Comparison of ENCODE assay signal across 15 cellular contexts in genomic region chr1:204514841-204515240, GRCh38. TPM values are rescaled to one million over a fixed set of nuclear protein-coding genes. Genes with fewer than 3 reads are reported as not detected.
DNase-seq lines count a peak whose midpoint lies in the region; ATAC-seq, FAIRE-seq and TF ChIP-seq lines count a peak whose summit lies in the region.
"Had no signal": no experiment of that assay in that cellular context is flagged by ENCODE, and none has a peak within 500 bp of the region (broad histone marks: within the 10 kb centered on the region; RNA-seq: fewer than 3 reads in every experiment).

No MANE protein-coding gene starts in this region.

- H3K9me1 ChIP-seq in K562 (ENCODE audit: control insufficient read depth, insufficient read depth, low read length): peaks cover 3% of the 10 kb centered on the region

- H3K4me1 ChIP-seq in K562 (replicated peaks in 1 of 2; ENCODE audit: control insufficient read depth in 2 of 2, insufficient read depth in 2 of 2, low read length in 2 of 2): peaks cover 25 to 31% of the 10 kb centered on the region in 2 experiments; a peak in 4 of 5 replicates
- H3K4me1 ChIP-seq: parathyroid adenoma had no signal

- intact Hi-C loops in activated naive CD4-positive, alpha-beta T cell treated with anti-CD3 and anti-CD28 coated beads for 36 hours (cut with micrococcal nuclease): loop anchor here (10.0 kb wide), 4 partner anchors 610 to 1700 kb away; partner anchors contain the start of genes PCAT6 and RBBP5
- intact Hi-C loops in K562 (cut with micrococcal nuclease): no loop called here

- no peaks in the 10 kb centered on the region for H3K9me3 Mint-ChIP-seq in activated naive CD4-positive, alpha-beta T cell treated with anti-CD3 and anti-CD28 coated beads for 36 hours
- H3K9me3 Mint-ChIP-seq in stimulated activated naive B cell treated with anti-CD40 and anti-IgM and Interleukin-4, amounts not matched to agents 10 μg/mL and 1 μg/mL and 100 μg/mL, for 72 hours: peaks cover 0 to 2% of the 10 kb centered on the region in 2 donors
- H3K9me3 Mint-ChIP-seq: HFFc6 had no signal

- no peak for TF ChIP-seq EP300 in K562 (IDR thresholded peaks at IDR 0.05; ENCODE audit: low read length)

- FAIRE-seq in K562 (lab: Jason Lieb, UNC): no peak
- no peak for FAIRE-seq in D721Med (lab: Jason Lieb, UNC)
- FAIRE-seq: GM12891, islet of Langerhans had no signal

- no peaks in the 10 kb centered on the region for H3K27me3 ChIP-seq in K562 (ENCODE audit: control insufficient read depth in 2 of 2, insufficient read depth in 2 of 2, low read length in 2 of 2)

- TF ChIP-seq POLR2A in K562 (conservative IDR thresholded peaks at IDR 0.05): no peak

- no peak overlapping the region for H3K4me2 ChIP-seq in K562 (ENCODE audit: insufficient read depth, low read length)
- H3K4me2 ChIP-seq: smooth muscle cell had no signal

- H3K9ac ChIP-seq in K562 (ENCODE audit: insufficient read depth in 1 of 2, low read depth in 2 of 2, low read length in 2 of 2): peak overlapping the region in 1 of 2 experiments; percentile 95; a peak in 3 of 4 replicates
- H3K9ac ChIP-seq: parathyroid adenoma had no signal

- in situ Hi-C loops in K562 (cut with MboI): no loop called here

- no peak for TF ChIP-seq RAD21 in K562 (CRISPR knock-in tag; conservative IDR thresholded peaks at IDR 0.05 in 1 of 2, IDR thresholded peaks at IDR 0.05 in 1 of 2)

- no peaks in the 10 kb centered on the region for H3K9me3 ChIP-seq in K562 (replicated peaks; ENCODE audit: control insufficient read depth, insufficient read depth, low read depth, low read length)

- WGBS in K562 (ENCODE audit: insufficient coverage, low coverage, missing lambda C conversion rate): 61% methylated on average over 2 of the region's 2 CpGs

- no peak overlapping the region for H3K4me3 ChIP-seq in K562
- H3K4me3 ChIP-seq: smooth muscle cell had no signal

- POLR2A ChIA-PET in K562 (lab: Yijun Ruan, JAX): interaction anchor here (0.6 to 5.7 kb wide), 8 partner anchors 8 to 249 kb away, joined by 3 to 106 read pairs (median 6); partner anchors contain the start of gene PPP1R15B

- CTCF ChIA-PET in activated naive CD4-positive, alpha-beta T cell treated with anti-CD3 and anti-CD28 coated beads for 36 hours (lab: Charles Lee): interaction anchor here (0.6 to 2.5 kb wide), 8 partner anchors 12 to 292 kb away, joined by 3 to 8 read pairs (median 4); no protein-coding TSS in a partner anchor
- CTCF ChIA-PET in K562 (lab: Yijun Ruan, JAX; ENCODE audit: low intra/inter-chr PET ratio): no interaction called here

- H3K36me3 ChIP-seq in K562 (ENCODE audit: control insufficient read depth, insufficient read depth, low read length): peaks cover 25% of the 10 kb centered on the region

- H3K27ac Mint-ChIP-seq in activated naive CD4-positive, alpha-beta T cell treated with anti-CD3 and anti-CD28 coated beads for 36 hours: peak overlapping the region; percentile 72
- peak overlapping the region; percentile 87 for H3K27ac Mint-ChIP-seq in stimulated activated naive B cell treated with anti-CD40 and anti-IgM and Interleukin-4, amounts not matched to agents 10 μg/mL and 1 μg/mL and 100 μg/mL, for 72 hours
- H3K27ac Mint-ChIP-seq: HFFc6 had no signal

- no peak for DNase-seq in activated naive CD4-positive, alpha-beta T cell treated with anti-CD3 and anti-CD28 coated beads for 36 hours
- no peak for DNase-seq in activated naive CD4-positive, alpha-beta T cell treated with Interleukin-2 at 50 U/mL for 16 hours
- peak; percentile 64 for DNase-seq in NAMALWA (ENCODE audit: low spot score)
- no peak for DNase-seq in K562 (ENCODE audit: extremely low read depth in 1 of 4, low spot score in 3 of 4)
- no peak for DNase-seq in stimulated activated naive B cell treated with anti-CD40 and anti-IgM and Interleukin-4, amounts not matched to agents 10 μg/mL and 1 μg/mL and 100 μg/mL, for 72 hours
- no peak for DNase-seq in D721Med (ENCODE audit: insufficient read length, low spot score)
- DNase-seq: HFFc6, NCI-H2029 treated with DMSO at 0.1 percent for 48 hours, NCI-H748 treated with DMSO at 0.1 percent for 48 hours had no signal

- no TSS peak for BruUV-seq in K562 (replicated peaks; lab: Mats Ljungman, UMichigan)

- peaks cover 36% of the 10 kb centered on the region for H3K79me2 ChIP-seq in K562 (ENCODE audit: control insufficient read depth, insufficient read depth, low read length)

- ATAC-seq in K562 (no peak), SK-N-SH treated with all-trans-retinoic acid at 6 μM for 48 hours (no peak), HG03342 (IDR thresholded peaks at IDR 0.05; ENCODE audit: unreplicated experiment) (no peak)
- no peak for ATAC-seq in stimulated activated naive B cell treated with anti-CD40 and anti-IgM and Interleukin-4, amounts not matched to agents 10 μg/mL and 1 μg/mL and 100 μg/mL, for 72 hours (replicated peaks)

- peaks cover 8% of the 10 kb centered on the region; the same call in 1 of the 2 replicates for H4K20me1 ChIP-seq in K562 (replicated peaks; ENCODE audit: control insufficient read depth, insufficient read depth, low read length)

- H3K36me3 Mint-ChIP-seq in activated naive CD4-positive, alpha-beta T cell treated with anti-CD3 and anti-CD28 coated beads for 36 hours (ENCODE audit: low read depth): peaks cover 20% of the 10 kb centered on the region
- peaks cover 18 to 21% of the 10 kb centered on the region in 2 donors for H3K36me3 Mint-ChIP-seq in stimulated activated naive B cell treated with anti-CD40 and anti-IgM and Interleukin-4, amounts not matched to agents 10 μg/mL and 1 μg/mL and 100 μg/mL, for 72 hours

- H3K27me3 Mint-ChIP-seq in activated naive CD4-positive, alpha-beta T cell treated with anti-CD3 and anti-CD28 coated beads for 36 hours (ENCODE audit: low read depth): no peaks in the 10 kb centered on the region
- no peaks in the 10 kb centered on the region for H3K27me3 Mint-ChIP-seq in stimulated activated naive B cell treated with anti-CD40 and anti-IgM and Interleukin-4, amounts not matched to agents 10 μg/mL and 1 μg/mL and 100 μg/mL, for 72 hours

- H3K4me3 Mint-ChIP-seq in activated naive CD4-positive, alpha-beta T cell treated with anti-CD3 and anti-CD28 coated beads for 36 hours: no peak overlapping the region
- H3K4me3 Mint-ChIP-seq in stimulated activated naive B cell treated with anti-CD40 and anti-IgM and Interleukin-4, amounts not matched to agents 10 μg/mL and 1 μg/mL and 100 μg/mL, for 72 hours: peak overlapping the region in 1 of 2 donors; percentile 22
- H3K4me3 Mint-ChIP-seq: HFFc6 had no signal

- peak overlapping the region; percentile 98; the same call in 2 of the 3 replicates for H3K27ac ChIP-seq in K562 (ENCODE audit: extremely low read depth, low read depth, low read length)

- H2AFZ ChIP-seq in K562 (ENCODE audit: low read depth, low read length): peak overlapping the region; percentile 73

- H3K4me1 Mint-ChIP-seq in activated naive CD4-positive, alpha-beta T cell treated with anti-CD3 and anti-CD28 coated beads for 36 hours (ENCODE audit: low read depth): peaks cover 45% of the 10 kb centered on the region
- peaks cover 25 to 55% of the 10 kb centered on the region in 2 donors for H3K4me1 Mint-ChIP-seq in stimulated activated naive B cell treated with anti-CD40 and anti-IgM and Interleukin-4, amounts not matched to agents 10 μg/mL and 1 μg/mL and 100 μg/mL, for 72 hours

- no peak for TF ChIP-seq CTCF in K562 (IDR thresholded peaks at IDR 0.05 in 2 of 3, conservative IDR thresholded peaks at IDR 0.05 in 1 of 3; ENCODE audit: insufficient read depth in 2 of 3, low read depth in 1 of 3, low read length in 3 of 3)
- no peak for TF ChIP-seq CTCF in D721Med (IDR thresholded peaks at IDR 0.05; ENCODE audit: insufficient read depth, missing control alignments)

RNA-seq across cellular contexts. Expression of gene MDM4, which starts 1.4 kb away (rescaled TPM):
- total RNA-seq in activated naive CD4-positive, alpha-beta T cell treated with anti-CD3 and anti-CD28 coated beads for 36 hours: 100 to 1,000 TPM; 109 TPM
- total RNA-seq in K562 (2011; cell fraction: chromatin; rRNA removed; ENCODE audit: low replicate concordance): 237 and 644 TPM in 2 replicates
- 117 and 136 TPM in 2 replicates for total RNA-seq in K562 (2011; cell fraction: nucleolus; rRNA removed)
- total RNA-seq in K562 (2011; cell fraction: nucleoplasm; rRNA removed): 249 and 386 TPM in 2 replicates
- total RNA-seq in K562 (2014; rRNA removed) (21.2 and 24.6 TPM in 2 replicates), K562 (2014; rRNA removed; fragmentation: Illumina TruSeq; extraction: Trizol) (40.6 and 53.0 TPM in 2 replicates), K562 (2015; rRNA removed; fragmentation: Illumina TruSeq; extraction: Trizol) (32.2 and 33.4 TPM in 2 replicates), K562 (2021) (55.9 and 61.7 TPM in 2 replicates)
- polyA plus RNA-seq in K562 (2011; rRNA removed) (41.2 and 46.7 TPM in 2 replicates), K562 (2014; fragmentation: Illumina TruSeq; extraction: Trizol) (10.0 TPM in 2 replicates), K562 (2014; fragmentation: Nextera tagmentation; extraction: Ambion mirVana) (10 to 100 TPM in 1 of 2 experiments, 1 to 10 TPM in 1; 3.3 to 11.1 TPM), K562 (2014; rRNA removed) (17.9 and 22.6 TPM in 2 replicates)
- polyA plus RNA-seq in K562 (2011; cell fraction: cytosol; rRNA removed): 5.9 and 16.5 TPM in 2 replicates
- polyA plus RNA-seq in K562 (2011; cell fraction: nucleus; rRNA removed): 63.1 and 81.2 TPM in 2 replicates
- polyA plus RNA-seq in K562 (2012): 5.2 and 7.5 TPM in 2 replicates
- polyA minus RNA-seq in K562 (2011; rRNA and poly(A)+ RNA removed): 171 and 249 TPM in 2 replicates
- polyA minus RNA-seq in K562 (2011; cell fraction: cytosol; rRNA and poly(A)+ RNA removed): 15.7 and 26.6 TPM in 2 replicates
- polyA minus RNA-seq in K562 (2011; cell fraction: nucleus; rRNA and poly(A)+ RNA removed): 120 and 165 TPM in 2 replicates

RNA-seq across cellular contexts. Expression of gene PIK3C2B, which starts 20.2 kb away (rescaled TPM):
- total RNA-seq in activated naive CD4-positive, alpha-beta T cell treated with anti-CD3 and anti-CD28 coated beads for 36 hours: 10 to 100 TPM; 61.0 to 65.4 TPM
- total RNA-seq in K562 (2011; cell fraction: chromatin; rRNA removed; ENCODE audit: low replicate concordance): 1.7 and 12.0 TPM in 2 replicates
- total RNA-seq in K562 (2011; cell fraction: nucleolus; rRNA removed): 2.2 and 6.7 TPM in 2 replicates
- 2.1 and 2.4 TPM in 2 replicates for total RNA-seq in K562 (2011; cell fraction: nucleoplasm; rRNA removed)
- total RNA-seq in K562 (2014; rRNA removed) (0.95 and 1.6 TPM in 2 replicates), K562 (2014; rRNA removed; fragmentation: Illumina TruSeq; extraction: Trizol) (0.61 and 0.62 TPM in 2 replicates), K562 (2015; rRNA removed; fragmentation: Illumina TruSeq; extraction: Trizol) (0.34 and 0.72 TPM in 2 replicates), K562 (2021) (1.8 and 2.9 TPM in 2 replicates)
- polyA plus RNA-seq in K562 (2011; rRNA removed) (1.1 and 4.0 TPM in 2 replicates), K562 (2014; fragmentation: Illumina TruSeq; extraction: Trizol) (0.55 and 0.82 TPM in 2 replicates), K562 (2014; fragmentation: Nextera tagmentation; extraction: Ambion mirVana) (under 1 TPM; 0.10 to 0.27 TPM), K562 (2014; rRNA removed) (0.27 and 0.65 TPM in 2 replicates)
- polyA plus RNA-seq in K562 (2011; cell fraction: cytosol; rRNA removed): 2.0 and 3.0 TPM in 2 replicates
- 3.8 and 3.9 TPM in 2 replicates for polyA plus RNA-seq in K562 (2011; cell fraction: nucleus; rRNA removed)
- 1.4 and 2.8 TPM in 2 replicates for polyA plus RNA-seq in K562 (2012)
- 3.3 and 3.9 TPM in 2 replicates for polyA minus RNA-seq in K562 (2011; rRNA and poly(A)+ RNA removed)
- 2.7 and 7.7 TPM in 2 replicates for polyA minus RNA-seq in K562 (2011; cell fraction: cytosol; rRNA and poly(A)+ RNA removed)
- polyA minus RNA-seq in K562 (2011; cell fraction: nucleus; rRNA and poly(A)+ RNA removed): 3.1 and 6.1 TPM in 2 replicates

Comparison
In these comparisons a context has a peak if more than half of its experiments do, and no peak if none do; other contexts are left out.
1. RNA of gene PIK3C2B, which starts 20.2 kb away (total RNA-seq): 61.0 to 65.4 TPM in activated naive CD4-positive, alpha-beta T cell treated with anti-CD3 and anti-CD28 coated beads for 36 hours; 0.34 to 12.0 TPM in K562; every median in the first group is over 4 times any median in the second.